10 cellular contexts compared by ENCODE assay signal in genomic region chr6:108348655-108349349, GRCh38.
DNase-seq lines count a peak whose midpoint lies in the region; ATAC-seq lines count a peak whose summit lies in the region.
"Had no signal": no experiment of that assay in that cellular context is flagged by ENCODE, and none has a peak within 500 bp of the region (broad histone marks: within the 10 kb centered on the region; RNA-seq: fewer than 3 reads in every experiment).

No MANE protein-coding gene starts in this region.

- H3K27ac Mint-ChIP-seq in activated naive CD4-positive, alpha-beta T cell treated with anti-CD3 and anti-CD28 coated beads, Interleukin-2, amount 10 ng/mL, durations not matched to agents 7 days and 5 days: peak overlapping the region; percentile 75
- H3K27ac Mint-ChIP-seq: activated naive CD8-positive, alpha-beta T cell had no signal

- H3K36me3 Mint-ChIP-seq in activated naive CD4-positive, alpha-beta T cell treated with anti-CD3 and anti-CD28 coated beads, Interleukin-2, amount 10 ng/mL, durations not matched to agents 7 days and 5 days: peaks cover 13% of the 10 kb centered on the region

- CTCF ChIA-PET in activated naive CD4-positive, alpha-beta T cell treated with anti-CD3 and anti-CD28 coated beads, Interleukin-2, amount 10 ng/mL, durations not matched to agents 7 days and 5 days (lab: Charles Lee): no interaction called here

- H3K27me3 Mint-ChIP-seq in activated naive CD4-positive, alpha-beta T cell treated with anti-CD3 and anti-CD28 coated beads, Interleukin-2, amount 10 ng/mL, durations not matched to agents 7 days and 5 days: no peaks in the 10 kb centered on the region
- H3K27me3 Mint-ChIP-seq: activated naive CD8-positive, alpha-beta T cell had no signal

- H3K4me3 Mint-ChIP-seq in activated naive CD4-positive, alpha-beta T cell treated with anti-CD3 and anti-CD28 coated beads, Interleukin-2, amount 10 ng/mL, durations not matched to agents 7 days and 5 days: no peak overlapping the region
- H3K4me3 Mint-ChIP-seq: activated naive CD8-positive, alpha-beta T cell had no signal

- H3K9me3 Mint-ChIP-seq in activated naive CD4-positive, alpha-beta T cell treated with anti-CD3 and anti-CD28 coated beads, Interleukin-2, amount 10 ng/mL, durations not matched to agents 7 days and 5 days: peaks cover 2% of the 10 kb centered on the region

- peaks cover 25% of the 10 kb centered on the region for H3K4me1 Mint-ChIP-seq in activated naive CD4-positive, alpha-beta T cell treated with anti-CD3 and anti-CD28 coated beads, Interleukin-2, amount 10 ng/mL, durations not matched to agents 7 days and 5 days

- peak; percentile 91 for ATAC-seq in HG02623 (IDR thresholded peaks at IDR 0.05; ENCODE audit: unreplicated experiment)
- peak; percentile 92 for ATAC-seq in HG03565 (IDR thresholded peaks at IDR 0.05; ENCODE audit: unreplicated experiment)
- ATAC-seq in stimulated activated naive CD8-positive, alpha-beta T cell treated with anti-CD3 and anti-CD28 coated beads, Interleukin-15, Interleukin-2, amounts not matched to agents 100 U/mL and 50 U/mL, for 24 hours: peak; percentile 66

- DNase-seq in activated naive CD4-positive, alpha-beta T cell treated with anti-CD3 and anti-CD28 coated beads, Interleukin-2, amount 10 ng/mL, durations not matched to agents 7 days and 5 days: no peak
- DNase-seq in activated naive CD4-positive, alpha-beta T cell (lab: John Stamatoyannopoulos, UW): no peak
- no peak for DNase-seq in stimulated activated naive CD8-positive, alpha-beta T cell treated with anti-CD3 and anti-CD28 coated beads, Interleukin-15, Interleukin-2, amounts not matched to agents 100 U/mL and 50 U/mL, for 24 hours
- no peak for DNase-seq in NCI-H2196 treated with DMSO at 0.1 percent for 48 hours (lab: John Stamatoyannopoulos, UW; ENCODE audit: unreplicated experiment)
- DNase-seq in globus pallidus (ENCODE audit: low spot score): no peak
- DNase-seq in NCI-H345 (lab: John Stamatoyannopoulos, UW): no peak
- DNase-seq: NCI-H187 treated with DMSO at 0.1 percent for 48 hours had no signal
